In the genomic region with DNA sequence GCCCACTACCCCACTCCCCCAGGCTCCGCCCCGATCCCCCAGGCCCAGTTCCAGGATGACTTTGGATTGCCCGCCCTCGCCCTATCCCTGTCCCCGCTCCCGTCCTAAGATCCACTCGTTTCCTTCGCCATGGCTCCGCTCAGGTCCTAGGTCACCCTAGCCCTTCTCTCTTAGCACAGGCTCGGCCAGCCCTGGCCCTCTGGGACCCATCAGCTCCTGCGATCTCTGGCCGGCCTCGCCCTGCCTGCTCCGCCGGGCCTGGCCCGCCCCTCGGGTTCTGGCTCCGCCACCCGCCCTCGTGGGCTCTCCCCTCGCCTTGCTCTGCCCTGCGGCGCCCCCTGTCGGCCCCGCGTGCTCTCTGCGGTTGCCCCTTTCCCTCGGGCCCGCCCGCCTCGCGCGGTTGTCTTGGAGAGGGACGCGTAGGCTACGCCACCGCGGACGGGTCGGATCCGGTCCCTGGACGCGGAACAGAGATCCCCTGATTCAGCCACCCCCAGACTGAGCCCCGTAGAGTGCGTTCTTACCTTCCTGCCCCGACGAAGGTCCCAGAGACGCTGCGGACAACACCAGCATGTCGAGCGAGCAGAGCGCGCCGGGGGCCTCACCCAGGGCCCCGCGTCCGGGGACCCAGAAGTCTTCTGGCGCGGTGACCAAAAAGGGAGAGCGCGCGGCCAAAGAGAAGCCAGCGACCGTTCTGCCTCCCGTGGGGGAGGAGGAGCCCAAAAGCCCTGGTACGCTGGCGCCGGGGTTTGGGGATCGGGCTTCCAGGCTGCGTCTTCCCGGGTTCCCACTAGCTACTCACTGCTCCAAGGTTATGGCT, we compare ENCODE assay signal across 8 cellular contexts. TPM values are rescaled to one million over a fixed set of nuclear protein-coding genes. Genes with fewer than 3 reads are reported as not detected.
DNase-seq lines count a peak whose midpoint lies in the region; ATAC-seq, FAIRE-seq and TF ChIP-seq lines count a peak whose summit lies in the region.

Gene LRRC71 (plus strand): TSS at position 400 of the 820 bp plus-strand sequence. CDS start 172 bp downstream, at position 572.

- peaks cover 0 to 2% (median 0%) of the 10 kb centered on the region in 4 donors for H3K36me3 ChIP-seq in liver (ENCODE audit: control insufficient read depth in 4 of 4, insufficient read depth in 3 of 4, low read depth in 1 of 4, low read length in 3 of 4)

- peaks cover 4 to 87% (median 63%) of the 10 kb centered on the region in 45 donors for H3K27me3 ChIP-seq in dorsolateral prefrontal cortex
- peaks cover 0 to 28% (median 13%) of the 10 kb centered on the region in 4 donors for H3K27me3 ChIP-seq in liver (ENCODE audit: control insufficient read depth in 4 of 4, insufficient read depth in 4 of 4, low read length in 3 of 4)

- peaks cover 2 to 15% (median 5%) of the 10 kb centered on the region in 4 donors for H3K4me1 ChIP-seq in liver (ENCODE audit: control insufficient read depth in 4 of 4, insufficient read depth in 4 of 4, low read length in 3 of 4)

- DNase-seq in GDM1 (lab: John Stamatoyannopoulos, UW) (peak; percentile 65), NCI-H1048 (lab: John Stamatoyannopoulos, UW) (peak; percentile 62), dorsolateral prefrontal cortex (peak in 6 of 10 donors; percentile 24 to 69 (median 42)), RCC 7860 (ENCODE audit: low spot score) (no peak)
- peak; percentile 87 for DNase-seq in activated CD4-positive, alpha-beta T cell treated with anti-CD3 and anti-CD28 coated beads for 48 hours
- DNase-seq in stimulated activated CD4-positive, alpha-beta T cell treated with anti-CD3 and anti-CD28 coated beads, Interleukin-4, amount 100 ng/mL, for 4 hours: peak; percentile 46 to 70

- no peak for ATAC-seq in GM19455 (IDR thresholded peaks at IDR 0.05; ENCODE audit: unreplicated experiment)

- TF ChIP-seq CTCF in dorsolateral prefrontal cortex (IDR thresholded peaks at IDR 0.05 in 54 of 56, conservative IDR thresholded peaks at IDR 0.05 in 2 of 56; ENCODE audit: low read depth in 1 of 56, partially characterized antibody in 56 of 56): peak; percentile 16 to 85 (median 72)
- TF ChIP-seq CTCF in liver (IDR thresholded peaks at IDR 0.05; ENCODE audit: low read depth, low read length, missing input control): peak; percentile 58

- H3K9me3 ChIP-seq in liver (ENCODE audit: control insufficient read depth in 4 of 4, low read length in 3 of 4): no peaks in the 10 kb centered on the region

- 7% methylated on average over 71 of the region's 71 CpGs for WGBS in liver

- no peak for FAIRE-seq in RCC 7860 (lab: Jason Lieb, UNC)

- TF ChIP-seq RAD21 in liver (IDR thresholded peaks at IDR 0.05): peak; percentile 71 to 83

- H3K9ac ChIP-seq in liver (ENCODE audit: low read depth in 1 of 2, low read length in 2 of 2): no peak within 1 kb of the TSS

- H3K27ac ChIP-seq in dorsolateral prefrontal cortex: no peak within 1 kb of the TSS
- no peak within 1 kb of the TSS for H3K27ac ChIP-seq in liver (ENCODE audit: low read depth in 1 of 2, low read length in 2 of 2)

- intact Hi-C loops in dorsolateral prefrontal cortex (cut with DNase I): loop anchor here in 1 of 2 donors (5.0 kb wide), 1 partner anchor 152 kb away; no protein-coding TSS in a partner anchor

- peak within 1 kb of the TSS in 25 of 59 donors; percentile 0 to 41 (median 22) for H3K4me3 ChIP-seq in dorsolateral prefrontal cortex
- H3K4me3 ChIP-seq in liver (ENCODE audit: low read depth in 1 of 3, low read length in 3 of 3): no peak within 1 kb of the TSS

TF ChIP-seq in liver, 16 proteins besides CTCF, POLR2A, EP300 and RAD21:
- TF ChIP-seq REST (IDR thresholded peaks at IDR 0.05) (no peak), RXRA (IDR thresholded peaks at IDR 0.05) (no peak), FOXA2 (IDR thresholded peaks at IDR 0.05) (no peak), EGR1 (IDR thresholded peaks at IDR 0.05; ENCODE audit: low read depth in 2 of 2) (no peak), ATF3 (IDR thresholded peaks at IDR 0.05) (no peak), GABPA (IDR thresholded peaks at IDR 0.05 in 1 of 2, conservative IDR thresholded peaks at IDR 0.05 in 1 of 2) (no peak), HNF4A (conservative IDR thresholded peaks at IDR 0.05) (no peak), SP1 (IDR thresholded peaks at IDR 0.05) (no peak), HNF4G (IDR thresholded peaks at IDR 0.05) (no peak), JUND (IDR thresholded peaks at IDR 0.05) (no peak), YY1 (IDR thresholded peaks at IDR 0.05) (no peak), FOXA1 (IDR thresholded peaks at IDR 0.05) (no peak), TAF1 (conservative IDR thresholded peaks at IDR 0.05) (no peak), NR2F2 (IDR thresholded peaks at IDR 0.05) (no peak)
- TF ChIP-seq, protein P1, sequence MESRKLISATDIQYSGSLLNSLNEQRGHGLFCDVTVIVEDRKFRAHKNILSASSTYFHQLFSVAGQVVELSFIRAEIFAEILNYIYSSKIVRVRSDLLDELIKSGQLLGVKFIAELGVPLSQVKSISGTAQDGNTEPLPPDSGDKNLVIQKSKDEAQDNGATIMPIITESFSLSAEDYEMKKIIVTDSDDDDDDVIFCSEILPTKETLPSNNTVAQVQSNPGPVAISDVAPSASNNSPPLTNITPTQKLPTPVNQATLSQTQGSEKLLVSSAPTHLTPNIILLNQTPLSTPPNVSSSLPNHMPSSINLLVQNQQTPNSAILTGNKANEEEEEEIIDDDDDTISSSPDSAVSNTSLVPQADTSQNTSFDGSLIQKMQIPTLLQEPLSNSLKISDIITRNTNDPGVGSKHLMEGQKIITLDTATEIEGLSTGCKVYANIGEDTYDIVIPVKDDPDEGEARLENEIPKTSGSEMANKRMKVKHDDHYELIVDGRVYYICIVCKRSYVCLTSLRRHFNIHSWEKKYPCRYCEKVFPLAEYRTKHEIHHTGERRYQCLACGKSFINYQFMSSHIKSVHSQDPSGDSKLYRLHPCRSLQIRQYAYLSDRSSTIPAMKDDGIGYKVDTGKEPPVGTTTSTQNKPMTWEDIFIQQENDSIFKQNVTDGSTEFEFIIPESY (IDR thresholded peaks at IDR 0.05): no peak
- TF ChIP-seq, protein P2, sequence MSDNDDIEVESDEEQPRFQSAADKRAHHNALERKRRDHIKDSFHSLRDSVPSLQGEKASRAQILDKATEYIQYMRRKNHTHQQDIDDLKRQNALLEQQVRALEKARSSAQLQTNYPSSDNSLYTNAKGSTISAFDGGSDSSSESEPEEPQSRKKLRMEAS (IDR thresholded peaks at IDR 0.05): no peak

RNA-seq across cellular contexts. Expression of gene LRRC71, which starts in this region (rescaled TPM):
- under 1 TPM in 11 of 120 experiments, not detected in 109; 0.23 to 0.84 (median 0.42) TPM for total RNA-seq in dorsolateral prefrontal cortex
- total RNA-seq in liver: not detected
- polyA plus RNA-seq in liver: under 1 TPM in 1 of 2 donors, not detected in 1; 0.10 TPM

Comparison
In these comparisons a context has a peak if more than half of its experiments do, and no peak if none do; other contexts are left out.
1. Peak in DNase-seq in dorsolateral prefrontal cortex; RNA of the gene not detected or under 1 TPM.